1 cellular context compared by ENCODE assay signal in genomic region chr12:74490390-74491064, GRCh38.
TF ChIP-seq lines count a peak whose summit lies in the region.

No MANE protein-coding gene starts in this region.

TF ChIP-seq in GM12878, 131 proteins besides CTCF, POLR2A, EP300 and RAD21 (continued from another document):
- TF ChIP-seq, protein P1, sequence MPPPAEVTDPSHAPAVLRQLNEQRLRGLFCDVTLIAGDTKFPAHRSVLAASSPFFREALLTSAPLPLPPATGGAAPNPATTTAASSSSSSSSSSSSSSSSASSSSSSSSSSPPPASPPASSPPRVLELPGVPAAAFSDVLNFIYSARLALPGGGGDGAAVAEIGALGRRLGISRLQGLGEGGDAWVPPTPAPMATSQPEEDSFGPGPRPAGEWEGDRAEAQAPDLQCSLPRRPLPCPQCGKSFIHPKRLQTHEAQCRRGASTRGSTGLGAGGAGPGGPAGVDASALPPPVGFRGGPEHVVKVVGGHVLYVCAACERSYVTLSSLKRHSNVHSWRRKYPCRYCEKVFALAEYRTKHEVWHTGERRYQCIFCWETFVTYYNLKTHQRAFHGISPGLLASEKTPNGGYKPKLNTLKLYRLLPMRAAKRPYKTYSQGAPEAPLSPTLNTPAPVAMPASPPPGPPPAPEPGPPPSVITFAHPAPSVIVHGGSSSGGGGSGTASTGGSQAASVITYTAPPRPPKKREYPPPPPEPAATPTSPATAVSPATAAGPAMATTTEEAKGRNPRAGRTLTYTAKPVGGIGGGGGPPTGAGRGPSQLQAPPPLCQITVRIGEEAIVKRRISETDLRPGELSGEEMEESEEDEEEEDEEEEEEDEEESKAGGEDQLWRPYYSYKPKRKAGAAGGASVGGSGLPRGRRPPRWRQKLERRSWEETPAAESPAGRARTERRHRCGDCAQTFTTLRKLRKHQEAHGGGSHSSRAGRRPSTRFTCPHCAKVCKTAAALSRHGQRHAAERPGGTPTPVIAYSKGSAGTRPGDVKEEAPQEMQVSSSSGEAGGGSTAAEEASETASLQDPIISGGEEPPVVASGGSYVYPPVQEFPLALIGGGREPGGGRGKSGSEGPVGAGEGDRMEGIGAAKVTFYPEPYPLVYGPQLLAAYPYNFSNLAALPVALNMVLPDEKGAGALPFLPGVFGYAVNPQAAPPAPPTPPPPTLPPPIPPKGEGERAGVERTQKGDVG (CRISPR knock-in tag; IDR thresholded peaks at IDR 0.05) = no peak
- no peak for TF ChIP-seq PML (IDR thresholded peaks at IDR 0.05; ENCODE audit: low read length)
- no peak for TF ChIP-seq NFIC (IDR thresholded peaks at IDR 0.05; ENCODE audit: low read depth, low read length)
- TF ChIP-seq NR2C1 (IDR thresholded peaks at IDR 0.05) = no peak
- no peak for TF ChIP-seq BMI1 (IDR thresholded peaks at IDR 0.05; ENCODE audit: borderline replicate concordance)
- no peak for TF ChIP-seq SIX5 (IDR thresholded peaks at IDR 0.05; ENCODE audit: low read depth, low read length, severe bottlenecking)
- TF ChIP-seq SUPT20H (IDR thresholded peaks at IDR 0.05; ENCODE audit: borderline replicate concordance, control insufficient read depth, low read depth, low read length) = no peak
- TF ChIP-seq E4F1 (IDR thresholded peaks at IDR 0.05; ENCODE audit: borderline replicate concordance, partially characterized antibody) = no peak
- TF ChIP-seq MTA3 (IDR thresholded peaks at IDR 0.05; ENCODE audit: borderline replicate concordance, low read length) = no peak
- TF ChIP-seq TARDBP (IDR thresholded peaks at IDR 0.05; ENCODE audit: borderline replicate concordance) = no peak
- 0 out of 2 replicates have a peak, but pooled peaks have one; percentile 28 for TF ChIP-seq DPF2 (IDR thresholded peaks at IDR 0.05)
- no peak for TF ChIP-seq ZBED1 (IDR thresholded peaks at IDR 0.05; ENCODE audit: borderline replicate concordance)
- TF ChIP-seq CREB1 (IDR thresholded peaks at IDR 0.05; ENCODE audit: low read depth) = peak; percentile 78
- no peak for TF ChIP-seq HDAC6 (IDR thresholded peaks at IDR 0.05; ENCODE audit: unreplicated experiment)
- TF ChIP-seq TCF3 (IDR thresholded peaks at IDR 0.05; ENCODE audit: borderline replicate concordance, insufficient read depth, low read depth, low read length) = no peak
- TF ChIP-seq, protein P2, sequence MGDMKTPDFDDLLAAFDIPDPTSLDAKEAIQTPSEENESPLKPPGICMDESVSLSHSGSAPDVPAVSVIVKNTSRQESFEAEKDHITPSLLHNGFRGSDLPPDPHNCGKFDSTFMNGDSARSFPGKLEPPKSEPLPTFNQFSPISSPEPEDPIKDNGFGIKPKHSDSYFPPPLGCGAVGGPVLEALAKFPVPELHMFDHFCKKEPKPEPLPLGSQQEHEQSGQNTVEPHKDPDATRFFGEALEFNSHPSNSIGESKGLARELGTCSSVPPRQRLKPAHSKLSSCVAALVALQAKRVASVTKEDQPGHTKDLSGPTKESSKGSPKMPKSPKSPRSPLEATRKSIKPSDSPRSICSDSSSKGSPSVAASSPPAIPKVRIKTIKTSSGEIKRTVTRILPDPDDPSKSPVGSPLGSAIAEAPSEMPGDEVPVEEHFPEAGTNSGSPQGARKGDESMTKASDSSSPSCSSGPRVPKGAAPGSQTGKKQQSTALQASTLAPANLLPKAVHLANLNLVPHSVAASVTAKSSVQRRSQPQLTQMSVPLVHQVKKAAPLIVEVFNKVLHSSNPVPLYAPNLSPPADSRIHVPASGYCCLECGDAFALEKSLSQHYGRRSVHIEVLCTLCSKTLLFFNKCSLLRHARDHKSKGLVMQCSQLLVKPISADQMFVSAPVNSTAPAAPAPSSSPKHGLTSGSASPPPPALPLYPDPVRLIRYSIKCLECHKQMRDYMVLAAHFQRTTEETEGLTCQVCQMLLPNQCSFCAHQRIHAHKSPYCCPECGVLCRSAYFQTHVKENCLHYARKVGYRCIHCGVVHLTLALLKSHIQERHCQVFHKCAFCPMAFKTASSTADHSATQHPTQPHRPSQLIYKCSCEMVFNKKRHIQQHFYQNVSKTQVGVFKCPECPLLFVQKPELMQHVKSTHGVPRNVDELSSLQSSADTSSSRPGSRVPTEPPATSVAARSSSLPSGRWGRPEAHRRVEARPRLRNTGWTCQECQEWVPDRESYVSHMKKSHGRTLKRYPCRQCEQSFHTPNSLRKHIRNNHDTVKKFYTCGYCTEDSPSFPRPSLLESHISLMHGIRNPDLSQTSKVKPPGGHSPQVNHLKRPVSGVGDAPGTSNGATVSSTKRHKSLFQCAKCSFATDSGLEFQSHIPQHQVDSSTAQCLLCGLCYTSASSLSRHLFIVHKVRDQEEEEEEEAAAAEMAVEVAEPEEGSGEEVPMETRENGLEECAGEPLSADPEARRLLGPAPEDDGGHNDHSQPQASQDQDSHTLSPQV (IDR thresholded peaks at IDR 0.05) = no peak
- no peak for TF ChIP-seq NBN (IDR thresholded peaks at IDR 0.05)
